In the genomic region with DNA sequence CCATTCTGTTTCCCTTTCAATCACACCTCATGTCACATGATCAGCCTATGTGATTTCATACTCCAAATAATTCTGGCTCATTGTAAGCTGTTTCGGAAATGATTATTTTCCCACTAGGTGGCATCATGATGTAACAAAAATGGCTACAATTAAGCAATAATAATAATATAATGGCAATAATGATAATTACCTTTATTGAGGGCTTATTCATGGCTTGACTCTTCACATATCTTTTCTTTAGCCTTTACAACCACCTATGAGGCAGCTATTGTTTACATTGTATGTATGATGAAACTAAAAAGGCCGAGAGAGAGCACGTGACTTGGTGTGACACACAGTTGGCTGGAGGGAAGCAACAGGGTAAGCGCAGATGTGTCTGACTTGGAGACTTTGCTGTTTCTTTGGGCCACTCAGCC, we compare ENCODE assay signal across 16 cellular contexts. TPM values are rescaled to one million over a fixed set of nuclear protein-coding genes. Genes with fewer than 3 reads are reported as not detected.
DNase-seq lines count a peak whose midpoint lies in the region; ATAC-seq, FAIRE-seq and TF ChIP-seq lines count a peak whose summit lies in the region.
"Had no signal": no experiment of that assay in that cellular context is flagged by ENCODE, and none has a peak within 500 bp of the region (broad histone marks: within the 10 kb centered on the region; RNA-seq: fewer than 3 reads in every experiment).

No MANE protein-coding gene starts in this region.

- H4K20me1 ChIP-seq in mammary epithelial cell (ENCODE audit: insufficient read depth, low read length): no peaks in the 10 kb centered on the region

- FAIRE-seq in H54 (lab: Jason Lieb, UNC): no peak
- FAIRE-seq: kidney, small intestine had no signal

- TF ChIP-seq POLR2A in H54 (IDR thresholded peaks at IDR 0.05; ENCODE audit: low read depth, low read length): no peak

- no peaks in the 10 kb centered on the region for H3K36me3 Mint-ChIP-seq in stimulated activated effector memory CD8-positive, alpha-beta T cell treated with anti-CD3 and anti-CD28 coated beads, Interleukin-12 subunit alpha, Interleukin-12 subunit beta, amount 100 ng/mL, for 72 hours
- H3K36me3 Mint-ChIP-seq in natural killer cell: no peaks in the 10 kb centered on the region
- H3K36me3 Mint-ChIP-seq: CD4-positive, alpha-beta memory T cell; natural killer cell treated with Interleukin-12 subunit alpha and Interleukin-12 subunit beta and Interleukin-15 and Interleukin-18, amount 100 ng/mL, for 72 hours had no signal

- no peak overlapping the region for H3K4me2 ChIP-seq in mammary epithelial cell (ENCODE audit: insufficient read depth, low read depth, low read length)

- no peak overlapping the region for H2AFZ ChIP-seq in mammary epithelial cell (ENCODE audit: low read depth, low read length)

- in situ Hi-C loops in ACHN (cut with HindIII; ENCODE audit: low pct_ligation_motif_present, low pct_unique_long_range_greater_than_20kb, low sequenced_read_pairs): no loop called here
- in situ Hi-C loops in mammary epithelial cell (cut with MboI; ENCODE audit: low sequenced_read_pairs in 2 of 2): no loop called here

- WGBS in mammary epithelial cell (ENCODE audit: low coverage, missing lambda C conversion rate): 83% methylated on average over 4 of the region's 4 CpGs

- H3K36me3 ChIP-seq in mammary epithelial cell (ENCODE audit: insufficient read depth, low read length): no peaks in the 10 kb centered on the region

- no peak overlapping the region for H3K4me3 ChIP-seq in mammary epithelial cell (replicated peaks in 1 of 3; ENCODE audit: insufficient read depth in 1 of 3, low read depth in 2 of 3, low read length in 3 of 3)

- no peaks in the 10 kb centered on the region for H3K79me2 ChIP-seq in mammary epithelial cell (ENCODE audit: insufficient read depth, low read length)

- no peak overlapping the region for H3K27ac Mint-ChIP-seq in stimulated activated effector memory CD8-positive, alpha-beta T cell treated with anti-CD3 and anti-CD28 coated beads, Interleukin-12 subunit alpha, Interleukin-12 subunit beta, amount 100 ng/mL, for 72 hours
- H3K27ac Mint-ChIP-seq in natural killer cell: no peak overlapping the region
- H3K27ac Mint-ChIP-seq: CD4-positive, alpha-beta memory T cell; natural killer cell treated with Interleukin-12 subunit alpha and Interleukin-12 subunit beta and Interleukin-15 and Interleukin-18, amount 100 ng/mL, for 72 hours had no signal

- no peak overlapping the region for H3K4me3 Mint-ChIP-seq in stimulated activated effector memory CD8-positive, alpha-beta T cell treated with anti-CD3 and anti-CD28 coated beads, Interleukin-12 subunit alpha, Interleukin-12 subunit beta, amount 100 ng/mL, for 72 hours
- no peak overlapping the region for H3K4me3 Mint-ChIP-seq in natural killer cell
- H3K4me3 Mint-ChIP-seq: CD4-positive, alpha-beta memory T cell; central memory CD8-positive, alpha-beta T cell; natural killer cell treated with Interleukin-12 subunit alpha and Interleukin-12 subunit beta and Interleukin-15 and Interleukin-18, amount 100 ng/mL, for 72 hours had no signal

- ATAC-seq in HG03469 (IDR thresholded peaks at IDR 0.05; ENCODE audit: unreplicated experiment) (no peak), natural killer cell (no peak)
- ATAC-seq in stimulated activated effector memory CD8-positive, alpha-beta T cell treated with anti-CD3 and anti-CD28 coated beads, Interleukin-12 subunit alpha, Interleukin-12 subunit beta, amount 100 ng/mL, for 72 hours: no peak
- ATAC-seq: natural killer cell treated with Interleukin-12 subunit alpha and Interleukin-12 subunit beta and Interleukin-15 and Interleukin-18, amount 100 ng/mL, for 72 hours had no signal

- dilution Hi-C loops in mammary epithelial cell (cut with HindIII; ENCODE audit: low sequenced_read_pairs): no loop called here

- TF ChIP-seq CTCF in mammary epithelial cell (conservative IDR thresholded peaks at IDR 0.05 in 1 of 2, IDR thresholded peaks at IDR 0.05 in 1 of 2; ENCODE audit: extremely low read depth in 1 of 2, insufficient read depth in 1 of 2, low read depth in 1 of 2, low read length in 2 of 2) (peak; percentile 14 to 35), natural killer cell (IDR thresholded peaks at IDR 0.05) (no peak)

- H3K27ac ChIP-seq in mammary epithelial cell (ENCODE audit: insufficient read depth, low read depth, low read length): no peak overlapping the region

- H3K9ac ChIP-seq in mammary epithelial cell (ENCODE audit: insufficient read depth, low read length): no peak overlapping the region

- intact Hi-C loops in mammary epithelial cell (cut with micrococcal nuclease) (loop anchor here (1.0 to 2.0 kb wide), 3 partner anchors 24 to 181 kb away; no protein-coding TSS in a partner anchor), natural killer cell (cut with micrococcal nuclease) (no loop called here)

- CTCF ChIA-PET in mammary epithelial cell (lab: Charles Lee; ENCODE audit: low non-redundant PET): interaction anchor here (0.6 to 0.7 kb wide), 2 partner anchors 11 to 124 kb away, joined by 3 read pairs; no protein-coding TSS in a partner anchor

- H3K9me3 Mint-ChIP-seq in stimulated activated effector memory CD8-positive, alpha-beta T cell treated with anti-CD3 and anti-CD28 coated beads, Interleukin-12 subunit alpha, Interleukin-12 subunit beta, amount 100 ng/mL, for 72 hours: no peaks in the 10 kb centered on the region
- peaks cover 0 to 5% of the 10 kb centered on the region in 2 donors for H3K9me3 Mint-ChIP-seq in natural killer cell
- H3K9me3 Mint-ChIP-seq: CD4-positive, alpha-beta memory T cell; central memory CD8-positive, alpha-beta T cell; natural killer cell treated with Interleukin-12 subunit alpha and Interleukin-12 subunit beta and Interleukin-15 and Interleukin-18, amount 100 ng/mL, for 72 hours had no signal

- peaks cover 58% of the 10 kb centered on the region for H3K4me1 ChIP-seq in mammary epithelial cell (ENCODE audit: insufficient read depth, low read length)

- H3K4me1 Mint-ChIP-seq in stimulated activated effector memory CD8-positive, alpha-beta T cell treated with anti-CD3 and anti-CD28 coated beads, Interleukin-12 subunit alpha, Interleukin-12 subunit beta, amount 100 ng/mL, for 72 hours: no peaks in the 10 kb centered on the region
- H3K4me1 Mint-ChIP-seq in natural killer cell: no peaks in the 10 kb centered on the region
- H3K4me1 Mint-ChIP-seq: CD4-positive, alpha-beta memory T cell; central memory CD8-positive, alpha-beta T cell had no signal

- no TSS peak for BruUV-seq in mammary epithelial cell (replicated peaks; lab: Mats Ljungman, UMichigan)

- H3K27me3 Mint-ChIP-seq in natural killer cell (ENCODE audit: low read depth in 2 of 2): peaks cover 30 to 70% of the 10 kb centered on the region in 2 donors

- peak; percentile 22 for DNase-seq in ACHN
- DNase-seq in H54 (ENCODE audit: insufficient read length, low spot score): peak; percentile 7
- peak; percentile 3 for DNase-seq in NCI-H2171 treated with DMSO at 0.1 percent for 48 hours (lab: John Stamatoyannopoulos, UW)
- DNase-seq in mammary epithelial cell: peak; percentile 44
- DNase-seq in hypothalamus (lab: John Stamatoyannopoulos, UW): no peak
- DNase-seq in stimulated activated effector memory CD8-positive, alpha-beta T cell treated with anti-CD3 and anti-CD28 coated beads, Interleukin-12 subunit alpha, Interleukin-12 subunit beta, amount 100 ng/mL, for 72 hours (ENCODE audit: low spot score in 2 of 2): no peak
- DNase-seq in natural killer cell: no peak
- DNase-seq: activated CD4-positive, alpha-beta T cell treated with anti-CD3 and anti-CD28 coated beads, Interleukin-2, amount 50 U/mL, for 4 hours; CD4-positive, alpha-beta memory T cell; foreskin fibroblast; kidney; small intestine had no signal

- no peaks in the 10 kb centered on the region for H3K9me3 ChIP-seq in mammary epithelial cell (replicated peaks; ENCODE audit: insufficient read depth, low read length)

- H3K27me3 ChIP-seq in mammary epithelial cell (ENCODE audit: insufficient read depth, low read length): no peaks in the 10 kb centered on the region

RNA-seq across cellular contexts. Expression of a gene that starts 12.5 kb away (rescaled TPM):
- total RNA-seq in mammary epithelial cell (1 to 10 TPM in 1 of 2 donors, not detected in 1; 1.2 TPM), natural killer cell (not detected)
- polyA plus RNA-seq in mammary epithelial cell: 0.62 TPM
- polyA minus RNA-seq in mammary epithelial cell: not detected
- total RNA-seq: CD4-positive, alpha-beta memory T cell; kidney; natural killer cell treated with Interleukin-12 subunit alpha and Interleukin-12 subunit beta and Interleukin-15 and Interleukin-18, amount 100 ng/mL, for 72 hours; urinary bladder had no signal
- polyA plus RNA-seq: CD4-positive, alpha-beta memory T cell; small intestine; urinary bladder had no signal

RNA-seq across cellular contexts. Expression of a gene that starts 29.6 kb away (rescaled TPM):
- total RNA-seq in mammary epithelial cell (10 to 100 TPM in 1 of 2 donors, not detected in 1; 10.1 TPM), natural killer cell (not detected)
- polyA plus RNA-seq in mammary epithelial cell: 1.1 TPM
- polyA minus RNA-seq in mammary epithelial cell: not detected
- total RNA-seq: CD4-positive, alpha-beta memory T cell; kidney; natural killer cell treated with Interleukin-12 subunit alpha and Interleukin-12 subunit beta and Interleukin-15 and Interleukin-18, amount 100 ng/mL, for 72 hours; urinary bladder had no signal
- polyA plus RNA-seq: CD4-positive, alpha-beta memory T cell; small intestine; urinary bladder had no signal

RNA-seq across cellular contexts. Expression of a gene that starts 37.3 kb away (rescaled TPM):
- not detected for total RNA-seq in mammary epithelial cell
- polyA plus RNA-seq in mammary epithelial cell: not detected
- polyA minus RNA-seq in mammary epithelial cell: not detected
- not detected for total RNA-seq in natural killer cell
- total RNA-seq: CD4-positive, alpha-beta memory T cell; kidney; natural killer cell treated with Interleukin-12 subunit alpha and Interleukin-12 subunit beta and Interleukin-15 and Interleukin-18, amount 100 ng/mL, for 72 hours; urinary bladder had no signal
- polyA plus RNA-seq: CD4-positive, alpha-beta memory T cell; small intestine; urinary bladder had no signal

RNA-seq across cellular contexts. Expression of a gene that starts 40.8 kb away (rescaled TPM):
- total RNA-seq in mammary epithelial cell (1 to 10 TPM in 1 of 2 donors, not detected in 1; 2.9 TPM), natural killer cell (not detected)
- polyA plus RNA-seq in mammary epithelial cell: 3.4 TPM
- polyA minus RNA-seq in mammary epithelial cell: not detected
- total RNA-seq: CD4-positive, alpha-beta memory T cell; kidney; natural killer cell treated with Interleukin-12 subunit alpha and Interleukin-12 subunit beta and Interleukin-15 and Interleukin-18, amount 100 ng/mL, for 72 hours; urinary bladder had no signal
- polyA plus RNA-seq: CD4-positive, alpha-beta memory T cell; small intestine had no signal

RNA-seq across cellular contexts. Expression of a gene that starts 47.2 kb away (rescaled TPM):
- total RNA-seq in mammary epithelial cell (not detected), natural killer cell (not detected)
- not detected for polyA plus RNA-seq in mammary epithelial cell
- not detected for polyA minus RNA-seq in mammary epithelial cell
- total RNA-seq: CD4-positive, alpha-beta memory T cell; kidney; natural killer cell treated with Interleukin-12 subunit alpha and Interleukin-12 subunit beta and Interleukin-15 and Interleukin-18, amount 100 ng/mL, for 72 hours; urinary bladder had no signal
- polyA plus RNA-seq: CD4-positive, alpha-beta memory T cell; urinary bladder had no signal

Comparison
In these comparisons a context has a peak if more than half of its experiments do, and no peak if none do; other contexts are left out.
1. DNase-seq: peak in ACHN (single experiment), H54 (single experiment), NCI-H2171 treated with DMSO at 0.1 percent for 48 hours (single experiment) and mammary epithelial cell (single experiment); none in hypothalamus (0 of 51), stimulated activated effector memory CD8-positive, alpha-beta T cell treated with anti-CD3 and anti-CD28 coated beads, Interleukin-12 subunit alpha, Interleukin-12 subunit beta, amount 100 ng/mL, for 72 hours (0 of 2) and natural killer cell (single experiment).